16 cellular contexts compared by ENCODE assay signal in the genomic region with DNA sequence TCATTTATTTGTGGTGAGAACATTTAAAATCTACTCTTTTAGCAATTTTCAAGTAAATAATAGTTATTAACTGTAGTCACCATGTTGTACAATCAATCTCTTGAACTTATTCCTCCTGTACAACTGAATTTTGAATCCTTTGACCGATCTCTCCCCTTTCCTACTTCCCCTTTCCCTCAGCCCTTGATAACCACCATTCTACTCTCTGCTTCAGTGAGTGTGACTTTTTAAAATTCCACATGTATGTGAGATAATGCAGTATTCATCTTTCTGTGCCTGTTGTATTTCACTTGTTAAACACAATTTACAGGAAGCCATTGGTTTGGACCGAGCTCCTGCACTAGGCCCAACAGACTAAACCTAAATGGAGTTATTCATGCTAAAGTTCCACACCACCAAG.
DNase-seq lines count a peak whose midpoint lies in the region.
"Had no signal": no experiment of that assay in that cellular context is flagged by ENCODE, and none has a peak within 500 bp of the region (broad histone marks: within the 10 kb centered on the region; RNA-seq: fewer than 3 reads in every experiment).

No MANE protein-coding gene starts in this region.

- intact Hi-C loops in dendritic cell treated with granulocyte-macrophage colony-stimulating factor and Interleukin-4, amounts not matched to agents 40 ng/mL and 50 ng/mL, for 4 days (cut with micrococcal nuclease): no loop called here

- H3K27ac Mint-ChIP-seq in dendritic cell treated with granulocyte-macrophage colony-stimulating factor and Interleukin-4, amounts not matched to agents 40 ng/mL and 50 ng/mL, for 4 days: peak overlapping the region; percentile 43

- peaks cover 20% of the 10 kb centered on the region for H3K4me1 Mint-ChIP-seq in dendritic cell treated with granulocyte-macrophage colony-stimulating factor and Interleukin-4, amounts not matched to agents 40 ng/mL and 50 ng/mL, for 4 days (ENCODE audit: low read depth)

- H3K36me3 Mint-ChIP-seq in dendritic cell treated with granulocyte-macrophage colony-stimulating factor and Interleukin-4, amounts not matched to agents 40 ng/mL and 50 ng/mL, for 4 days (ENCODE audit: low read depth): no peaks in the 10 kb centered on the region

- H3K4me3 Mint-ChIP-seq in dendritic cell treated with granulocyte-macrophage colony-stimulating factor and Interleukin-4, amounts not matched to agents 40 ng/mL and 50 ng/mL, for 4 days: no peak overlapping the region

- in situ Hi-C loops in KBM-7 (cut with MboI; ENCODE audit: low pct_unique_long_range_greater_than_20kb, low sequenced_read_pairs): no loop called here

- H3K9me3 Mint-ChIP-seq in dendritic cell treated with granulocyte-macrophage colony-stimulating factor and Interleukin-4, amounts not matched to agents 40 ng/mL and 50 ng/mL, for 4 days: no peaks in the 10 kb centered on the region

- DNase-seq in CD1c-positive myeloid dendritic cell (ENCODE audit: extremely low spot score) (peak; percentile 53), KBM-7 (peak; percentile 73), NOMO-1 treated with dmso at 0.1 percent for 144 hours (lab: John Stamatoyannopoulos, UW; ENCODE audit: unreplicated experiment) (peak; percentile 39), foreskin melanocyte (no peak), GDM1 (lab: John Stamatoyannopoulos, UW) (no peak)
- DNase-seq in activated CD8-positive, alpha-beta memory T cell treated with anti-CD3 and anti-CD28 coated beads, Interleukin-2, amount 50 U/mL, for 48 hours: no peak
- DNase-seq in activated CD4-positive, alpha-beta T cell treated with anti-CD3 and anti-CD28 coated beads for 48 hours: no peak
- DNase-seq: Caco-2, MM.1S, NCI-H1436 treated with DMSO at 0.1 percent for 48 hours, NCI-H2081, NCI-H2227 treated with DMSO at 0.1 percent for 48 hours, NCI-H526, Peyer's patch, SHP77 treated with DMSO at 0.1 percent for 48 hours had no signal

- H3K27me3 Mint-ChIP-seq in dendritic cell treated with granulocyte-macrophage colony-stimulating factor and Interleukin-4, amounts not matched to agents 40 ng/mL and 50 ng/mL, for 4 days: no peaks in the 10 kb centered on the region

Comparison
In these comparisons a context has a peak if more than half of its experiments do, and no peak if none do; other contexts are left out.
1. DNase-seq: peak in CD1c-positive myeloid dendritic cell (single experiment), KBM-7 (single experiment) and NOMO-1 treated with dmso at 0.1 percent for 144 hours (single experiment); none in activated CD8-positive, alpha-beta memory T cell treated with anti-CD3 and anti-CD28 coated beads, Interleukin-2, amount 50 U/mL, for 48 hours (single experiment), foreskin melanocyte (single experiment), GDM1 (single experiment) and activated CD4-positive, alpha-beta T cell treated with anti-CD3 and anti-CD28 coated beads for 48 hours (single experiment).